23 cellular contexts compared by ENCODE assay signal in the genomic region with DNA sequence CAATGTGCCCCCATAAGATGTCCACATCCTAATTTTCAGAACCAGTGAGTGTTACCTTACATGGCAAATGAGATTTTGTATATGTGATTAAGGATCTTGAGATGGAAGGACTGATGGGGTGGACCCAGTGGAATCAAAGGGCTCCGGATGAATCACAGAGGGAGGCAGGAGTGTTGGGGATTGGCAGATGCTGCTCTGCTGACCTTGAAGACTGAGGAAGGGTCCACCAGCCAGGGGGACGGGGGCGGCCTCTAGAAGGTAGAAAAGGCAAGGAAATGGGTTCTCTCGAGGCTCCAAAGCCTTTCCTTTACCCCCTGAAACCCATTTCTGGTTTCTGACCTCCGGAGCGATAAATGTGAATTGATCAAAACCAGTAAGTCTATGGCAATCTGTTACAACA. TPM values are rescaled to one million over a fixed set of nuclear protein-coding genes. Genes with fewer than 3 reads are reported as not detected.
DNase-seq lines count a peak whose midpoint lies in the region; ATAC-seq and TF ChIP-seq lines count a peak whose summit lies in the region.
"Had no signal": no experiment of that assay in that cellular context is flagged by ENCODE, and none has a peak within 500 bp of the region (broad histone marks: within the 10 kb centered on the region; RNA-seq: fewer than 3 reads in every experiment).

No MANE protein-coding gene starts in this region.

- H3K9me3 ChIP-seq in right atrium auricular region (no peaks in the 10 kb centered on the region), heart right ventricle (no peaks in the 10 kb centered on the region), iPS-20b (ENCODE audit: insufficient read depth, low read depth, low read length) (no peaks in the 10 kb centered on the region)

- no peak overlapping the region for H3K27ac Mint-ChIP-seq in osteocyte (ENCODE audit: unreplicated experiment)
- H3K27ac Mint-ChIP-seq: CD8-positive, alpha-beta T cell had no signal

- no peak overlapping the region for H3K4me3 ChIP-seq in right atrium auricular region
- H3K4me3 ChIP-seq in heart right ventricle: no peak overlapping the region
- H3K4me3 ChIP-seq in iPS-20b (ENCODE audit: low read length): peak overlapping the region; percentile 30; the same call in 1 of the 2 replicates
- H3K4me3 ChIP-seq: GM23248 had no signal

- 81 to 94% methylated on average over 6 of the region's 6 CpGs for WGBS in heart right ventricle, 2 donors

- H3K9me3 Mint-ChIP-seq in osteocyte (ENCODE audit: unreplicated experiment): no peaks in the 10 kb centered on the region
- H3K9me3 Mint-ChIP-seq: CD8-positive, alpha-beta T cell had no signal

- H3K36me3 ChIP-seq in right atrium auricular region: no peaks in the 10 kb centered on the region
- H3K36me3 ChIP-seq in heart right ventricle: peaks cover 0 to 35% (median 14%) of the 10 kb centered on the region in 9 donors
- H3K36me3 ChIP-seq in iPS-20b (ENCODE audit: insufficient read depth, low read depth, low read length): peaks cover 18% of the 10 kb centered on the region

- H3K4me3 Mint-ChIP-seq in osteocyte (ENCODE audit: unreplicated experiment): no peak overlapping the region
- H3K4me3 Mint-ChIP-seq: CD8-positive, alpha-beta T cell had no signal

- H3K4me1 ChIP-seq in right atrium auricular region: peaks cover 0 to 9% of the 10 kb centered on the region in 2 donors
- peaks cover 0 to 10% (median 5%) of the 10 kb centered on the region in 9 donors for H3K4me1 ChIP-seq in heart right ventricle
- peaks cover 17% of the 10 kb centered on the region for H3K4me1 ChIP-seq in iPS-20b (ENCODE audit: insufficient read depth, low read length)

- peak; percentile 23 for DNase-seq in right atrium auricular region (ENCODE audit: low spot score)
- DNase-seq in heart right ventricle: no peak
- DNase-seq in osteocyte (ENCODE audit: extremely low spot score, unreplicated experiment): peak; percentile 60
- no peak for DNase-seq in SIG-M5 (lab: John Stamatoyannopoulos, UW)
- DNase-seq in nucleus accumbens (lab: John Stamatoyannopoulos, UW): no peak
- DNase-seq: 8988T, C1 segment of cervical spinal cord, DMS153, GM23248, HCEC 1CT, Karpas-422, MV-4-11, NCI-H1105 treated with DMSO at 0.1 percent for 48 hours, NCI-H2029 treated with DMSO at 0.1 percent for 48 hours, NCI-H2171, NCI-H345, NCI-H524 treated with DMSO at 0.1 percent for 48 hours, NCI-H82 had no signal

- TF ChIP-seq CTCF in right atrium auricular region (IDR thresholded peaks at IDR 0.05) (no peak), heart right ventricle (IDR thresholded peaks at IDR 0.05) (no peak), osteocyte (IDR thresholded peaks at IDR 0.05) (no peak)

- H3K27me3 ChIP-seq in right atrium auricular region: no peaks in the 10 kb centered on the region
- H3K27me3 ChIP-seq in heart right ventricle: no peaks in the 10 kb centered on the region
- no peaks in the 10 kb centered on the region for H3K27me3 ChIP-seq in iPS-20b (ENCODE audit: insufficient read depth, low read length)

- peaks cover 8% of the 10 kb centered on the region for H3K4me1 Mint-ChIP-seq in osteocyte (ENCODE audit: unreplicated experiment)

- H3K27ac ChIP-seq in right atrium auricular region: no peak overlapping the region
- H3K27ac ChIP-seq in heart right ventricle: no peak overlapping the region
- no peak overlapping the region for H3K27ac ChIP-seq in iPS-20b (ENCODE audit: low read length)
- H3K27ac ChIP-seq: GM23248 had no signal

- ATAC-seq in heart right ventricle (no peak), HG02884 (IDR thresholded peaks at IDR 0.05; ENCODE audit: unreplicated experiment) (no peak)
- ATAC-seq: CD8-positive, alpha-beta T cell; Right ventricle myocardium inferior had no signal

- H3K27me3 Mint-ChIP-seq in osteocyte (ENCODE audit: unreplicated experiment): no peaks in the 10 kb centered on the region

- H3K9ac ChIP-seq in iPS-20b (ENCODE audit: low read depth, low read length): no peak overlapping the region
- H3K9ac ChIP-seq: GM23248 had no signal

- intact Hi-C loops in heart right ventricle (cut with DNase I): loop anchor here (5.0 to 10.0 kb wide), 12 partner anchors 50 to 342 kb away; no protein-coding TSS in a partner anchor

- H3K36me3 Mint-ChIP-seq in osteocyte (ENCODE audit: unreplicated experiment): peaks cover 11% of the 10 kb centered on the region

RNA-seq across cellular contexts. Expression of gene TMEM218, which starts 18.8 kb away (rescaled TPM):
- 10 to 100 TPM in 1 of 2 donors, 1 to 10 TPM in 1; 8.3 to 15.3 TPM for total RNA-seq in right atrium auricular region
- 1 to 10 TPM; 4.5 to 7.8 (median 6.7) TPM for total RNA-seq in heart right ventricle
- 10 to 100 TPM in 1 of 2 donors, 1 to 10 TPM in 1; 7.6 to 17.1 TPM for polyA plus RNA-seq in heart right ventricle
- 19.9 and 23.7 TPM in 2 replicates for total RNA-seq in osteocyte

RNA-seq across cellular contexts. Expression of gene SLC37A2, which starts 29.6 kb away (rescaled TPM):
- total RNA-seq in right atrium auricular region (1 to 10 TPM; 2.0 to 4.2 TPM), heart right ventricle (10 to 100 TPM in 1 of 10 donors, 1 to 10 TPM in 7, under 1 TPM in 2; 0.74 to 10.5 (median 1.7) TPM), osteocyte (0.37 and 0.64 TPM in 2 replicates)
- polyA plus RNA-seq in heart right ventricle: under 1 TPM; 0.74 to 0.88 TPM
- total RNA-seq: G401 had no signal

Comparison
In these comparisons a context has a peak if more than half of its experiments do, and no peak if none do; other contexts are left out.
1. DNase-seq: peak in right atrium auricular region (single experiment) and osteocyte (single experiment); none in heart right ventricle (0 of 2), SIG-M5 (single experiment) and nucleus accumbens (0 of 56).